17 cellular contexts compared by ENCODE assay signal in genomic region chr7:143507094-143507518, GRCh38. TPM values are rescaled to one million over a fixed set of nuclear protein-coding genes. Genes with fewer than 3 reads are reported as not detected.
"Had no signal": no experiment of that assay in that cellular context is flagged by ENCODE, and none has a peak within 500 bp of the region (broad histone marks: within the 10 kb centered on the region; RNA-seq: fewer than 3 reads in every experiment).

No MANE protein-coding gene starts in this region.

- H3K4me1 ChIP-seq: SJSA1, thyroid gland had no signal

- H3K4me1 Mint-ChIP-seq: neural crest cell had no signal

- ATAC-seq: sciatic nerve had no signal

- H3K36me3 ChIP-seq: cardiac muscle cell, esophagus muscularis mucosa, SJSA1, thyroid gland had no signal

- H3K9me3 Mint-ChIP-seq: neural crest cell had no signal

- H3K27me3 ChIP-seq: cardiac muscle cell, SJSA1, thyroid gland had no signal

- H3K9me3 ChIP-seq: esophagus muscularis mucosa, SJSA1, thyroid gland had no signal

- H3K4me3 ChIP-seq: cardiac muscle cell, esophagus muscularis mucosa, SJSA1, thyroid gland had no signal

- DNase-seq: activated CD4-positive, alpha-beta T cell treated with anti-CD3 and anti-CD28 coated beads, Interleukin-2, amount 50 U/mL, for 4 hours; activated CD4-positive, CD25-positive, alpha-beta regulatory T cell treated with anti-CD3 and anti-CD28 coated beads, Interleukin-2, amount 50 U/mL, for 72 hours; kidney glomerular epithelial cell; stimulated activated CD4-positive, alpha-beta T cell treated with anti-CD3 and anti-CD28 coated beads, Interleukin-2, amount 100 ng/mL, for 24 hours; T-helper 9 cell; thyroid gland had no signal

- H3K4me3 Mint-ChIP-seq: neural crest cell had no signal

- H3K27ac ChIP-seq: cardiac muscle cell, esophagus muscularis mucosa, SJSA1, thyroid gland had no signal

RNA-seq across cellular contexts. Expression of gene TAS2R41, which starts 29.4 kb away (rescaled TPM):
- total RNA-seq: cardiac muscle cell, fibroblast of villous mesenchyme, mesenteric fat pad, neural crest cell, osteocyte, pulmonary artery endothelial cell, sciatic nerve, SJSA1, thyroid gland, urinary bladder had no signal
- polyA plus RNA-seq: cardiac muscle cell, liver, urinary bladder had no signal
